ENCODE assay signal across 8 cellular contexts in genomic region chr19:34243138-34243875, GRCh38. TPM values are rescaled to one million over a fixed set of nuclear protein-coding genes. Genes with fewer than 3 reads are reported as not detected.
DNase-seq lines count a peak whose midpoint lies in the region; ATAC-seq, FAIRE-seq and TF ChIP-seq lines count a peak whose summit lies in the region.
"Not testable (repeated sequence)": the region's sequence is repeated elsewhere in the genome, so short reads cannot be mapped to it uniquely, and the experiment has no call there.

No MANE protein-coding gene starts in this region.

- not testable (repeated sequence) for H3K27me3 ChIP-seq in H1 (replicated peaks in 1 of 4; ENCODE audit: control insufficient read depth in 3 of 4, extremely low read depth in 1 of 4, insufficient read depth in 3 of 4, low read length in 3 of 4)

- not testable (repeated sequence) for H3K36me3 Mint-ChIP-seq in activated T-helper 17 cell treated with anti-CD3 and anti-CD28 coated beads, Interleukin-2, amount 50 U/mL, for 72 hours (ENCODE audit: low read depth)

- not testable (repeated sequence) for H4K5ac ChIP-seq in H1 (ENCODE audit: insufficient read length, low read depth, low read length)

- not testable (repeated sequence) for H3K9me3 Mint-ChIP-seq in activated T-helper 17 cell treated with anti-CD3 and anti-CD28 coated beads, Interleukin-2, amount 50 U/mL, for 72 hours

- TF ChIP-seq RAD21 in H1 (IDR thresholded peaks at IDR 0.05 in 1 of 2, conservative IDR thresholded peaks at IDR 0.05 in 1 of 2; ENCODE audit: low read depth in 2 of 2, low read length in 2 of 2): not testable (repeated sequence)

- H4K20me1 ChIP-seq in H1 (replicated peaks in 1 of 2; ENCODE audit: control insufficient read depth in 1 of 2, insufficient read depth in 2 of 2, low read length in 2 of 2): not testable (repeated sequence)

- not testable (repeated sequence) for TF ChIP-seq POLR2A in H1 (IDR thresholded peaks at IDR 0.05; ENCODE audit: control extremely low read depth in 1 of 2, low read depth in 2 of 2, low read length in 2 of 2)

- not testable (repeated sequence) for H3K18ac ChIP-seq in H1 (ENCODE audit: extremely low read depth, low read length)

- not testable (repeated sequence) for H3K27ac ChIP-seq in H1 (ENCODE audit: low read depth, low read length)

- intact Hi-C loops in left ventricle myocardium superior (cut with micrococcal nuclease): not testable (repeated sequence)

- H4K8ac ChIP-seq in H1 (ENCODE audit: extremely low read depth, insufficient read depth, low read length): not testable (repeated sequence)

- 98% methylated on average over 10 of the region's 10 CpGs; no CpG with 5 or more reads in 1 of the 2 experiments for WGBS in H1 (ENCODE audit: extremely low coverage in 1 of 2, insufficient coverage in 1 of 2, insufficient read length in 1 of 2, insufficient replicate concordance in 2 of 2, low coverage in 1 of 2, low lambda C conversion rate in 2 of 2, missing lambda C conversion rate in 1 of 2), 2 experiments

- not testable (repeated sequence) for H3K36me3 ChIP-seq in H1 (ENCODE audit: control insufficient read depth in 2 of 4, insufficient read depth in 4 of 4, low read length in 3 of 4)

- H3K9ac ChIP-seq in H1 (replicated peaks in 1 of 4; ENCODE audit: extremely low read depth in 1 of 4, low read depth in 3 of 4, low read length in 3 of 4): not testable (repeated sequence)

- not testable (repeated sequence) for H3K56ac ChIP-seq in H1 (replicated peaks; ENCODE audit: insufficient read length, low read depth, low read length)

- POLR2A ChIA-PET in H1 (lab: Charles Lee; ENCODE audit: partially characterized antibody): not testable (repeated sequence)

- not testable (repeated sequence) for H3K27ac Mint-ChIP-seq in activated T-helper 17 cell treated with anti-CD3 and anti-CD28 coated beads, Interleukin-2, amount 50 U/mL, for 72 hours

- FAIRE-seq in H1 (lab: Jason Lieb, UNC): not testable (repeated sequence)

- H3K4ac ChIP-seq in H1 (replicated peaks; ENCODE audit: insufficient read length, low read depth, low read length): not testable (repeated sequence)

- H3K4me3 ChIP-seq in AG10803 (ENCODE audit: low read length); H1 (ENCODE audit: extremely low read depth in 1 of 4, insufficient read depth in 2 of 4, low read depth in 3 of 4, low read length in 4 of 4): not testable (repeated sequence)

- H2AFZ ChIP-seq in H1 (ENCODE audit: low read length): not testable (repeated sequence)

- not testable (repeated sequence) for H3K79me1 ChIP-seq in H1 (ENCODE audit: low read depth, low read length)

- 0 out of 2 replicates have a peak overlapping the region, but pooled peaks have one; percentile 39 for H2AK5ac ChIP-seq in H1 (ENCODE audit: low read depth, low read length)

- peak overlapping the region; percentile 72; the same call in 1 of the 2 replicates for H2BK15ac ChIP-seq in H1 (ENCODE audit: low read length)

- TF ChIP-seq CTCF in AG10803 (conservative IDR thresholded peaks at IDR 0.05; ENCODE audit: low read length); H1 (IDR thresholded peaks at IDR 0.05; ENCODE audit: control extremely low read depth in 1 of 3, insufficient read depth in 1 of 3, low read depth in 1 of 3, low read length in 3 of 3): not testable (repeated sequence)

- ATAC-seq in GM18502 (IDR thresholded peaks at IDR 0.05; ENCODE audit: poor library complexity, unreplicated experiment): peak; percentile 47
- peak; percentile 53 for ATAC-seq in HG03378 (IDR thresholded peaks at IDR 0.05; ENCODE audit: unreplicated experiment)
- ATAC-seq in activated T-helper 17 cell treated with anti-CD3 and anti-CD28 coated beads, Interleukin-2, amount 50 U/mL, for 72 hours (replicated peaks): peak; percentile 52
- peak; percentile 94 for ATAC-seq in left ventricle myocardium superior

- H4K91ac ChIP-seq in H1 (replicated peaks; ENCODE audit: insufficient read length, low read length): not testable (repeated sequence)

- H2BK12ac ChIP-seq in H1 (ENCODE audit: low read depth, low read length): 0 out of 2 replicates have a peak overlapping the region, but pooled peaks have one; percentile 9

- H3K4me2 ChIP-seq in H1 (ENCODE audit: insufficient read depth in 1 of 2, low read depth in 2 of 2, low read length in 2 of 2): not testable (repeated sequence)

- not testable (repeated sequence) for TF ChIP-seq EP300 in H1 (IDR thresholded peaks at IDR 0.05; ENCODE audit: borderline replicate concordance in 1 of 2, low read depth in 2 of 2, low read length in 2 of 2)

- not testable (repeated sequence) for H2BK120ac ChIP-seq in H1 (replicated peaks; ENCODE audit: low read depth, low read length)

- not testable (repeated sequence) for H3K4me1 ChIP-seq in H1 (replicated peaks in 1 of 4; ENCODE audit: control insufficient read depth in 3 of 4, insufficient read depth in 4 of 4, low read length in 3 of 4)

- H3K79me2 ChIP-seq in H1 (ENCODE audit: control insufficient read depth in 1 of 2, insufficient read depth in 2 of 2, low read length in 2 of 2): not testable (repeated sequence)

- H2BK5ac ChIP-seq in H1 (ENCODE audit: low read depth, low read length): 0 out of 2 replicates have a peak overlapping the region, but pooled peaks have one; percentile 24

- peak; percentile 12 for DNase-seq in AG10803 (ENCODE audit: low read depth)
- DNase-seq in RPMI7951 (ENCODE audit: low read depth): peak; percentile 95
- not testable (repeated sequence) for DNase-seq in H1 (ENCODE audit: low read depth in 1 of 2, low spot score in 2 of 2); left ventricle myocardium superior
- peak; percentile 49 for DNase-seq in renal cortical epithelial cell (ENCODE audit: low read depth)

- H3K14ac ChIP-seq in H1 (ENCODE audit: insufficient read length): not testable (repeated sequence)

- CTCF ChIA-PET in H1 (lab: Charles Lee; ENCODE audit: partially characterized antibody): interaction anchor here (0.6 to 1.1 kb wide), 5 partner anchors 19 to 542 kb away, joined by 3 read pairs; no protein-coding TSS in a partner anchor

- not testable (repeated sequence) for H3K27me3 Mint-ChIP-seq in activated T-helper 17 cell treated with anti-CD3 and anti-CD28 coated beads, Interleukin-2, amount 50 U/mL, for 72 hours

- H2BK20ac ChIP-seq in H1 (ENCODE audit: low read length): not testable (repeated sequence)

- H3K4me3 Mint-ChIP-seq in activated T-helper 17 cell treated with anti-CD3 and anti-CD28 coated beads, Interleukin-2, amount 50 U/mL, for 72 hours: not testable (repeated sequence)

- not testable (repeated sequence) for H3K23me2 ChIP-seq in H1 (ENCODE audit: low read depth, low read length)

- H3K9me3 ChIP-seq in H1 (ENCODE audit: insufficient read depth in 2 of 2, low read depth in 1 of 2, low read length in 1 of 2): not testable (repeated sequence)

- not testable (repeated sequence) for H3K4me1 Mint-ChIP-seq in activated T-helper 17 cell treated with anti-CD3 and anti-CD28 coated beads, Interleukin-2, amount 50 U/mL, for 72 hours

- H3K23ac ChIP-seq in H1 (ENCODE audit: insufficient read length): not testable (repeated sequence)

RNA-seq across cellular contexts. Expression of gene GARRE1, which starts 11.0 kb away (rescaled TPM):
- 5.9 and 6.5 TPM in 2 replicates for total RNA-seq in RPMI7951 (2014; rRNA removed; shearing (Covaris generic))
- 10 to 100 TPM; 13.6 to 22.2 TPM for total RNA-seq in activated T-helper 17 cell treated with anti-CD3 and anti-CD28 coated beads, Interleukin-2, amount 50 U/mL, for 72 hours
- total RNA-seq in H1 (2021; fragmentation: NEBNext Ultra II Directional; extraction: Animal tissue kit (Norgen Biotek cat#: 25700)): 19.4 and 23.1 TPM in 2 replicates
- 16.4 and 23.6 TPM in 2 replicates for polyA plus RNA-seq in H1 (2011; rRNA removed)
- polyA plus RNA-seq in H1 (2011; cell fraction: cytosol; rRNA removed): 15.3 TPM
- 18.4 TPM for polyA plus RNA-seq in H1 (2011; cell fraction: nucleus; rRNA removed)
- 11.4 to 15.5 TPM (median 12.9 TPM) in 4 replicates for polyA plus RNA-seq in H1 (2012, experiment 1 of 2)
- 5.9 TPM for polyA plus RNA-seq in H1 (2012, experiment 2 of 2)
- polyA plus RNA-seq in H1 (2013, experiment 1 of 2): 23.5 TPM
- 20.7 TPM for polyA plus RNA-seq in H1 (2013, experiment 2 of 2)
- polyA minus RNA-seq in H1 (2011; rRNA and poly(A)+ RNA removed): 18.4 and 20.4 TPM in 2 replicates
- 17.0 TPM for polyA minus RNA-seq in H1 (2011; cell fraction: cytosol; rRNA and poly(A)+ RNA removed)
- polyA minus RNA-seq in H1 (2011; cell fraction: nucleus; rRNA and poly(A)+ RNA removed): 15.2 TPM
- total RNA-seq in left ventricle myocardium superior (19.8 TPM), renal cortical epithelial cell (8.9 and 19.7 TPM in 2 replicates)
